Comparison of ENCODE assay signal across 8 cellular contexts in the genomic region with DNA sequence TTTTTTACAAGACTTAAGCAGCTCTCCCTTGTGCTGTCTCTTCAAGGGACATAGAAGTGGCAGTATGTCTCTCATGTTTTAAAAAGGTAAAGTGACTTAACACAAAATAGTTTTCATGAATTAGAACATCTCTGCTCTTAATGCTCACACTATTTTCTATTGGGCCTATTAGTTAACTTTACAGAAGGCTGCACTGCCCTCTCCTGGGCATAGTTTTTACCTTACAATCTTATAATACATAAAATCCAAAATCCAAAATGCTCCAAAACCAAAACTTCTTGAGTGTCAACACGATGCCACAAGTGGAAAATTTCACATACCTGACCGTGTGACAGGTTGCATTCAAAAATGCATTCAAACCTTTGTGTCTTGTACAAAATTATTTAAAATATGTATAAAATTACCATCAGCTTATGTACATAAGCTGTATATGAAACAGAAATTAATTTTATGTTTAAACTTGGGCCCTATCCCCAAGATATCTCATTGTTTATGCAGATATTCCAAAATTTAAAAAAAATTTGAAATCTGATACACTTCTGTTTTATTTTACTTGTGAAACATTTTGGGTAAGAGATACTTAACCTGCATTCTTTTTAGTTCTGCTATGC. TPM values are rescaled to one million over a fixed set of nuclear protein-coding genes. Genes with fewer than 3 reads are reported as not detected.
DNase-seq lines count a peak whose midpoint lies in the region; ATAC-seq and TF ChIP-seq lines count a peak whose summit lies in the region.

No MANE protein-coding gene starts in this region.

- WGBS in spleen, 5 donors, result 22 to 38% (median 33%) methylated on average over 2 of the region's 2 CpGs

- no peaks in the 10 kb centered on the region for H3K27me3 ChIP-seq in cardiac muscle cell
- H3K27me3 ChIP-seq in Peyer's patch, result no peaks in the 10 kb centered on the region
- no peaks in the 10 kb centered on the region for H3K27me3 ChIP-seq in spleen (replicated peaks in 1 of 7)

- H3K27ac ChIP-seq in cardiac muscle cell (no peak overlapping the region), Peyer's patch (no peak overlapping the region), spleen (no peak overlapping the region)

- H3K9me3 ChIP-seq in cardiac muscle cell (ENCODE audit: low read depth) (no peaks in the 10 kb centered on the region), Peyer's patch (no peaks in the 10 kb centered on the region), spleen (no peaks in the 10 kb centered on the region)

- DNase-seq in cardiac muscle cell (ENCODE audit: low read depth in 1 of 2, low spot score in 1 of 2) (peak; percentile 62 to 72), cardiac septum (ENCODE audit: low spot score) (no peak), Peyer's patch (peak in 2 of 3 donors; percentile 62 to 79), left ventricle myocardium superior (peak; percentile 27), spleen (no peak), SK-N-DZ (ENCODE audit: low spot score) (no peak)
- peak; percentile 55 for DNase-seq in activated naive CD4-positive, alpha-beta T cell treated with anti-CD3 and anti-CD28 coated beads, Interleukin-2, amount 50 U/mL, for 16 hours

- H3K4me1 ChIP-seq in cardiac muscle cell (ENCODE audit: low read depth) (no peaks in the 10 kb centered on the region), Peyer's patch (peaks cover 0 to 25% (median 3%) of the 10 kb centered on the region in 4 donors), spleen (peaks cover 8 to 65% (median 26%) of the 10 kb centered on the region in 6 donors)

- no peaks in the 10 kb centered on the region for H3K36me3 ChIP-seq in cardiac muscle cell
- peaks cover 0 to 7% (median 0%) of the 10 kb centered on the region in 3 donors for H3K36me3 ChIP-seq in Peyer's patch
- H3K36me3 ChIP-seq in spleen, result peaks cover 0 to 56% (median 4%) of the 10 kb centered on the region in 6 donors

- TF ChIP-seq CTCF in cardiac muscle cell (IDR thresholded peaks at IDR 0.05; ENCODE audit: low read depth, low read length) (peak; percentile 46), Peyer's patch (IDR thresholded peaks at IDR 0.05) (peak; percentile 20 to 79 (median 58)), spleen (IDR thresholded peaks at IDR 0.05 in 8 of 11, conservative IDR thresholded peaks at IDR 0.05 in 3 of 11) (peak; percentile 9 to 65 (median 46))

- TF ChIP-seq POLR2A in Peyer's patch (IDR thresholded peaks at IDR 0.05) (no peak), spleen (IDR thresholded peaks at IDR 0.05) (no peak)

- ATAC-seq in HG03139 (IDR thresholded peaks at IDR 0.05; ENCODE audit: unreplicated experiment) (peak; percentile 50), left ventricle myocardium superior (peak; percentile 61)

- no peak overlapping the region for H3K4me3 ChIP-seq in cardiac muscle cell
- H3K4me3 ChIP-seq in Peyer's patch, result no peak overlapping the region
- H3K4me3 ChIP-seq in spleen, result no peak overlapping the region

- intact Hi-C loops in cardiac septum (cut with DNase I), result loop anchor here (2.0 kb wide), 1 partner anchor 55 kb away; no protein-coding TSS in a partner anchor
- intact Hi-C loops in left ventricle myocardium superior (cut with micrococcal nuclease), result loop anchor here (2.0 kb wide), 1 partner anchor 57 kb away; no protein-coding TSS in a partner anchor
- intact Hi-C loops in spleen (cut with DNase I; ENCODE audit: low total_unique reads), result loop anchor here (5.0 kb wide), 1 partner anchor 54 kb away; no protein-coding TSS in a partner anchor

RNA-seq across cellular contexts. Expression of a gene that starts 25.8 kb away (rescaled TPM):
- total RNA-seq in cardiac muscle cell (13.4 and 31.3 TPM in 2 replicates), cardiac septum (15.8 TPM), Peyer's patch (10 to 100 TPM; 62.7 to 97.4 (median 69.6) TPM), left ventricle myocardium superior (26.2 TPM), spleen (10 to 100 TPM; 52.6 to 79.7 (median 66.4) TPM)
- polyA plus RNA-seq in cardiac muscle cell (17.0 and 29.1 TPM in 2 replicates), spleen (10 to 100 TPM; 28.5 to 34.9 (median 32.9) TPM)
- not detected in 2 replicates for polyA plus RNA-seq in SK-N-DZ (2014; cell fraction: cytosol; rRNA removed)
- not detected in 2 replicates for polyA plus RNA-seq in SK-N-DZ (2014; cell fraction: nucleus; rRNA removed)

Comparison
In these comparisons a context has a peak if more than half of its experiments do, and no peak if none do; other contexts are left out.
1. DNase-seq: peak in cardiac muscle cell (2 of 2), Peyer's patch (2 of 3), activated naive CD4-positive, alpha-beta T cell treated with anti-CD3 and anti-CD28 coated beads, Interleukin-2, amount 50 U/mL, for 16 hours (single experiment) and left ventricle myocardium superior (single experiment); none in cardiac septum (single experiment), spleen (single experiment) and SK-N-DZ (single experiment).
2. Peak in every context shown above with its lines, with median percentiles within 50 percentile points of each other: CTCF ChIP-seq.